ENCODE assay signal across 2 cellular contexts in the genomic region with DNA sequence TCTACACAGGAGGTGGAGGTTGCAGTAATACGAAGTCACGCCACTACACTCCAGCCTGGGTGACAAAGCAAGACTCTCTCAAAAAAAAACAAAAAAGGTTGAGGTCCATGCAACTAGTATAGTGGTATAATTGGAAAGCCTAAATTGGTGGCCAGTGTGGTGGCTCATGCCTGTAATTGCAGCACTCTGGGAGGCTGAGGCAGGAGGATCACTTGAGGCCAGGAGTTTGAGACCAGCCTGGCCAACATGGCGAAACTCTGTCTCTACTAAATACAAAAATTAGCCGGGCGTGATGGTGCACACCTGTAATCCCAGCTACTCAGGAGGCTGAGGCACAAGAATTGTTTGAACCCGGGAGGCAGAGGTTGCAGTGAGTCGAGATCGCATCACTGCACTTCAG.
TF ChIP-seq lines count a peak whose summit lies in the region.

No MANE protein-coding gene starts in this region.

TF ChIP-seq in H1, 55 proteins besides CTCF, POLR2A, EP300 and RAD21:
- TF ChIP-seq POLR2AphosphoS5 (IDR thresholded peaks at IDR 0.05; ENCODE audit: low read depth, low read length): 0 out of 2 replicates have a peak, but pooled peaks have one; percentile 34

TF ChIP-seq in HepG2, 621 proteins besides CTCF, POLR2A, EP300 and RAD21:
- TF ChIP-seq, protein P1, sequence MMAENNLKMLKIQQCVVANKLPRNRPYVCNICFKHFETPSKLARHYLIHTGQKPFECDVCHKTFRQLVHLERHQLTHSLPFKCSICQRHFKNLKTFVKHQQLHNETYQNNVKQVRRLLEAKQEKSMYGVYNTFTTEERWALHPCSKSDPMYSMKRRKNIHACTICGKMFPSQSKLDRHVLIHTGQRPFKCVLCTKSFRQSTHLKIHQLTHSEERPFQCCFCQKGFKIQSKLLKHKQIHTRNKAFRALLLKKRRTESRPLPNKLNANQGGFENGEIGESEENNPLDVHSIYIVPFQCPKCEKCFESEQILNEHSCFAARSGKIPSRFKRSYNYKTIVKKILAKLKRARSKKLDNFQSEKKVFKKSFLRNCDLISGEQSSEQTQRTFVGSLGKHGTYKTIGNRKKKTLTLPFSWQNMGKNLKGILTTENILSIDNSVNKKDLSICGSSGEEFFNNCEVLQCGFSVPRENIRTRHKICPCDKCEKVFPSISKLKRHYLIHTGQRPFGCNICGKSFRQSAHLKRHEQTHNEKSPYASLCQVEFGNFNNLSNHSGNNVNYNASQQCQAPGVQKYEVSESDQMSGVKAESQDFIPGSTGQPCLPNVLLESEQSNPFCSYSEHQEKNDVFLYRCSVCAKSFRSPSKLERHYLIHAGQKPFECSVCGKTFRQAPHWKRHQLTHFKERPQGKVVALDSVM (CRISPR knock-in tag; IDR thresholded peaks at IDR 0.05): peak; percentile 69
